10 cellular contexts compared by ENCODE assay signal in the genomic region with DNA sequence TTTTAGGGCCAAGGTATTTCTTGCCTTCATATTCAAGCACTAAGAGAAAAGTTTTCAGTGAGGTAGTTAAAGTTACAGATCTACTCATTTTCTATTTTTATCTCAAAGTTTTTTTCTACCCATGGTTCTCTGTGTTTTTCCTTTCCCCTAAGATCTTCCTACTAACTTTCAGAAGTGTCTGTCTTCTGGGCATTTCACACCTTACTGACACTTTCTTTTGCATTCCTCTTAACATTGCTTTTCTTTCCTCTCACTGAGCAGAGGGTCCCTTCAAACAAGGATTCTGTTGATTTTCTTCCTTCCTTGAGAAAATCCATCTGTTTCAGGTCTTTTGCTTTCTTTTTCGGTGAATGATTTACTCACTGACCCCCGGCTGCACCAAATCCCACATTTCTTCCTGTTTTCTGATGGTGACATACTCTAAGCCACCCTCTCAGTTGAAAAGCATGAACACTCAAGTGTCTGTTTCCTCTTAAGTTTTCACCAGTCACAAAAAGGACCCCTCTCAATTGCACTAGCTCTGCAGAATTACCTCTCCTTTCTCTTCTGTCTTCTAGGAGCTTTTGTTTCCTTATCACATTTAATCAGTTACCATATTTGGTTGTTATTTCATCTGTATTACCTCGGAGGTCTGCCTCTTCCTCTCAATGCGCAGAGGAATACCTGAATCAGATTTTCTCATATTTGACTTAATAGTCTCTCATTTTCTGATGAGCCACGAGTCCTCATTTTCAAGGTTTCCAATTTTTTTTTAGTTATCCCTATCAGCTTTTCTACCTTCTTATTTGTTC.
DNase-seq lines count a peak whose midpoint lies in the region; ATAC-seq, FAIRE-seq and TF ChIP-seq lines count a peak whose summit lies in the region.
"Had no signal": no experiment of that assay in that cellular context is flagged by ENCODE, and none has a peak within 500 bp of the region (broad histone marks: within the 10 kb centered on the region; RNA-seq: fewer than 3 reads in every experiment).

No MANE protein-coding gene starts in this region.

- H3K27me3 ChIP-seq in BE2C = no peaks in the 10 kb centered on the region

- H3K4me1 Mint-ChIP-seq in activated CD8-positive, alpha-beta memory T cell treated with anti-CD3 and anti-CD28 coated beads, Interleukin-2, amount 10 ng/mL, durations not matched to agents 7 days and 5 days = peaks cover 8% of the 10 kb centered on the region

- DNase-seq in D721Med (ENCODE audit: insufficient read length, low spot score) = no peak
- no peak for DNase-seq in BE2C
- no peak for DNase-seq in Right ventricle myocardium superior
- DNase-seq in iPS-NIHi7 (ENCODE audit: extremely low spot score) = no peak
- DNase-seq in activated CD8-positive, alpha-beta memory T cell treated with anti-CD3 and anti-CD28 coated beads, Interleukin-2, amount 10 ng/mL, durations not matched to agents 7 days and 5 days = no peak
- DNase-seq: NCI-H2081, T-helper 9 cell had no signal

- no peak overlapping the region for H3K27ac Mint-ChIP-seq in activated CD8-positive, alpha-beta memory T cell treated with anti-CD3 and anti-CD28 coated beads, Interleukin-2, amount 10 ng/mL, durations not matched to agents 7 days and 5 days

- H3K9me3 ChIP-seq in mesodermal cell (ENCODE audit: control insufficient read depth, low read length) (no peaks in the 10 kb centered on the region), BE2C (no peaks in the 10 kb centered on the region)

- H3K27me3 Mint-ChIP-seq in activated CD8-positive, alpha-beta memory T cell treated with anti-CD3 and anti-CD28 coated beads, Interleukin-2, amount 10 ng/mL, durations not matched to agents 7 days and 5 days = no peaks in the 10 kb centered on the region

- H3K4me3 ChIP-seq in WI38 (ENCODE audit: low read depth, low read length) (peak overlapping the region; percentile 37), mesodermal cell (ENCODE audit: extremely low read depth, insufficient read depth, low read length, poor library complexity, severe bottlenecking) (no peak overlapping the region), BE2C (ENCODE audit: low read depth, low read length) (no peak overlapping the region)

- peaks cover 5% of the 10 kb centered on the region for H3K4me1 ChIP-seq in mesodermal cell (ENCODE audit: control insufficient read depth, insufficient read depth, low read length, poor library complexity, severe bottlenecking)
- no peaks in the 10 kb centered on the region for H3K4me1 ChIP-seq in BE2C

- peak; percentile 44 for FAIRE-seq in D721Med (lab: Jason Lieb, UNC)

- intact Hi-C loops in Right ventricle myocardium superior (cut with DNase I) = no loop called here

- ATAC-seq in GM21825 (IDR thresholded peaks at IDR 0.05; ENCODE audit: unreplicated experiment) (peak; percentile 59), Right ventricle myocardium superior (ENCODE audit: poor library complexity) (no peak)
- ATAC-seq in activated CD8-positive, alpha-beta memory T cell treated with anti-CD3 and anti-CD28 coated beads, Interleukin-2, amount 10 ng/mL, durations not matched to agents 7 days and 5 days = no peak

- H3K4me3 Mint-ChIP-seq in activated CD8-positive, alpha-beta memory T cell treated with anti-CD3 and anti-CD28 coated beads, Interleukin-2, amount 10 ng/mL, durations not matched to agents 7 days and 5 days = no peak overlapping the region

- TF ChIP-seq CTCF in D721Med (IDR thresholded peaks at IDR 0.05; ENCODE audit: insufficient read depth, missing control alignments) = no peak
- no peak for TF ChIP-seq CTCF in WI38 (IDR thresholded peaks at IDR 0.05; ENCODE audit: low read depth, low read length)
- TF ChIP-seq CTCF in BE2C (IDR thresholded peaks at IDR 0.05; ENCODE audit: low read depth, low read length) = no peak

- CTCF ChIA-PET in activated CD8-positive, alpha-beta memory T cell treated with anti-CD3 and anti-CD28 coated beads, Interleukin-2, amount 10 ng/mL, durations not matched to agents 7 days and 5 days (lab: Charles Lee) = no interaction called here

- H3K27ac ChIP-seq in mesodermal cell (ENCODE audit: low read depth, low read length, severe bottlenecking) = peak overlapping the region; percentile 73

- no peaks in the 10 kb centered on the region for H3K9me3 Mint-ChIP-seq in activated CD8-positive, alpha-beta memory T cell treated with anti-CD3 and anti-CD28 coated beads, Interleukin-2, amount 10 ng/mL, durations not matched to agents 7 days and 5 days (ENCODE audit: low read depth)

- WGBS in mesodermal cell (ENCODE audit: insufficient coverage in 2 of 2), 2 experiments = 70 to 89% methylated on average over 5 of the region's 5 CpGs

- H3K36me3 ChIP-seq in mesodermal cell (ENCODE audit: control insufficient read depth, insufficient read depth, low read length) = no peaks in the 10 kb centered on the region
- no peaks in the 10 kb centered on the region for H3K36me3 ChIP-seq in BE2C

- no peaks in the 10 kb centered on the region for H3K36me3 Mint-ChIP-seq in activated CD8-positive, alpha-beta memory T cell treated with anti-CD3 and anti-CD28 coated beads, Interleukin-2, amount 10 ng/mL, durations not matched to agents 7 days and 5 days
